Comparison of ENCODE assay signal across 9 cellular contexts in the genomic region with DNA sequence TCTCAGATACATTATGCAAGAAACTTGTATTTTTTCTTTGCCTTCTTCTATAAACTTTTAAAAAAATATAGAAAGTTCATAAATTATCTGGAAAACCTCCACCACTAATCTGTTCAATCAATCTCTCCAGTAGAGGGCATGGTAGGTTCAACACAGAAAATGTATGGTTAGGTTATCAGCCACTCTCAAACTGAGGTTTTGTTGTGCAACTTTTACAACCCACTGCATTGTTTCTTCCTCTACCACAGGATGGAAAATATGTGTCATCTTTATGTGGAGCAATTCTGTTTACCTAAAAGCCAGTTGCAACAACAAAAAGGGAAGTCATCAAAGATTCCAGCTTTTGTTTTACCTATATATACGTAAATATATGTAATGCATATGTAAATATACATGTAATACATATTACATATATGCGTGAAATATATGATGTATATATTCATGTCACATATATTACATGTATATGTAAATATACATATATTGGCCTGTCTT. TPM values are rescaled to one million over a fixed set of nuclear protein-coding genes. Genes with fewer than 3 reads are reported as not detected.
DNase-seq lines count a peak whose midpoint lies in the region; ATAC-seq and TF ChIP-seq lines count a peak whose summit lies in the region.
"Had no signal": no experiment of that assay in that cellular context is flagged by ENCODE, and none has a peak within 500 bp of the region (broad histone marks: within the 10 kb centered on the region; RNA-seq: fewer than 3 reads in every experiment).

No MANE protein-coding gene starts in this region.

- H3K36me3 Mint-ChIP-seq in naive thymus-derived CD4-positive, alpha-beta T cell: no peaks in the 10 kb centered on the region
- H3K36me3 Mint-ChIP-seq: IgD-negative memory B cell had no signal

- peaks cover 3% of the 10 kb centered on the region for H3K36me3 ChIP-seq in left ventricle myocardium inferior
- H3K36me3 ChIP-seq in naive thymus-derived CD4-positive, alpha-beta T cell (ENCODE audit: control insufficient read depth in 2 of 3, insufficient read depth in 3 of 3, low read length in 3 of 3): no peaks in the 10 kb centered on the region

- H3K27me3 Mint-ChIP-seq in naive thymus-derived CD4-positive, alpha-beta T cell: peaks cover 0 to 19% (median 0%) of the 10 kb centered on the region in 5 donors
- H3K27me3 Mint-ChIP-seq: IgD-negative memory B cell had no signal

- H3K4me1 ChIP-seq in left ventricle myocardium inferior: peaks cover 36% of the 10 kb centered on the region
- peaks cover 0 to 27% of the 10 kb centered on the region in 2 donors for H3K4me1 ChIP-seq in naive thymus-derived CD4-positive, alpha-beta T cell (ENCODE audit: control insufficient read depth in 2 of 2, insufficient read depth in 2 of 2, low read length in 2 of 2)

- H3K4me1 Mint-ChIP-seq in naive thymus-derived CD4-positive, alpha-beta T cell: peaks cover 17 to 33% (median 24%) of the 10 kb centered on the region in 7 donors

- no peaks in the 10 kb centered on the region for H3K9me3 ChIP-seq in left ventricle myocardium inferior (replicated peaks)
- no peaks in the 10 kb centered on the region for H3K9me3 ChIP-seq in naive thymus-derived CD4-positive, alpha-beta T cell (ENCODE audit: control insufficient read depth in 2 of 3, low read length in 3 of 3)

- TF ChIP-seq CTCF in left ventricle myocardium inferior (IDR thresholded peaks at IDR 0.05; ENCODE audit: borderline replicate concordance): peak; percentile 54

- H3K9me3 Mint-ChIP-seq in naive thymus-derived CD4-positive, alpha-beta T cell: peaks cover 0 to 5% (median 0%) of the 10 kb centered on the region in 11 donors
- H3K9me3 Mint-ChIP-seq: IgD-negative memory B cell had no signal

- H3K4me3 Mint-ChIP-seq in naive thymus-derived CD4-positive, alpha-beta T cell: no peak overlapping the region

- POLR2A ChIA-PET in naive thymus-derived CD4-positive, alpha-beta T cell (lab: Charles Lee): interaction anchor here (1.1 to 2.9 kb wide), 2 partner anchors 317 to 328 kb away, joined by 4 to 13 read pairs; partner anchors contain the start of gene CDC73

- no peak overlapping the region for H3K4me3 ChIP-seq in left ventricle myocardium inferior
- no peak overlapping the region for H3K4me3 ChIP-seq in naive thymus-derived CD4-positive, alpha-beta T cell (ENCODE audit: low read length)

- no peaks in the 10 kb centered on the region for H3K27me3 ChIP-seq in left ventricle myocardium inferior (ENCODE audit: low read depth)
- H3K27me3 ChIP-seq in naive thymus-derived CD4-positive, alpha-beta T cell (ENCODE audit: control insufficient read depth in 2 of 2, insufficient read depth in 2 of 2, low read length in 2 of 2): no peaks in the 10 kb centered on the region

- CTCF ChIA-PET in naive thymus-derived CD4-positive, alpha-beta T cell (lab: Charles Lee): interaction anchor here (1.2 to 3.7 kb wide), 3 partner anchors 208 to 316 kb away, joined by 3 to 21 read pairs (median 4); partner anchors contain the start of gene CDC73

- DNase-seq in left ventricle myocardium inferior: no peak
- DNase-seq in left cardiac atrium: no peak
- peak; percentile 80 for DNase-seq in HT1080 (ENCODE audit: low read depth)
- peak; percentile 94 for DNase-seq in RKO (ENCODE audit: low spot score)
- peak; percentile 20 for DNase-seq in effector CD4-positive, alpha-beta T cell
- peak in 8 of 9 donors; percentile 26 to 67 (median 60) for DNase-seq in naive thymus-derived CD4-positive, alpha-beta T cell
- DNase-seq in cortex of kidney (lab: John Stamatoyannopoulos, UW): no peak

- intact Hi-C loops in left ventricle myocardium inferior (cut with micrococcal nuclease) (loop anchor here (5.0 kb wide), 1 partner anchor 211 kb away; no protein-coding TSS in a partner anchor), left cardiac atrium (cut with DNase I) (loop anchor here in 1 of 2 donors (5.0 to 10.0 kb wide), 2 partner anchors 201 to 211 kb away; no protein-coding TSS in a partner anchor)
- intact Hi-C loops in naive thymus-derived CD4-positive, alpha-beta T cell (cut with micrococcal nuclease): loop anchor here (1.0 to 10.0 kb wide), 11 partner anchors 130 to 1491 kb away; partner anchors contain the start of gene RGS1 (in 2 of the 2)

- H3K27ac ChIP-seq in left ventricle myocardium inferior (replicated peaks): no peak overlapping the region
- H3K27ac ChIP-seq in naive thymus-derived CD4-positive, alpha-beta T cell (ENCODE audit: low read depth, low read length): no peak overlapping the region

- ATAC-seq in left cardiac atrium: no peak
- ATAC-seq in GM21526 (IDR thresholded peaks at IDR 0.05; ENCODE audit: low FRiP score, unreplicated experiment): peak; percentile 25
- peak; percentile 46 for ATAC-seq in naive thymus-derived CD4-positive, alpha-beta T cell

- peak overlapping the region in 2 of 9 donors; percentile 36 to 50 for H3K27ac Mint-ChIP-seq in naive thymus-derived CD4-positive, alpha-beta T cell

RNA-seq across cellular contexts. Expression of gene RGS2, which starts 3.0 kb away (rescaled TPM):
- total RNA-seq in left ventricle myocardium inferior: 15.8 TPM
- total RNA-seq in left cardiac atrium: 10 to 100 TPM; 33.1 to 89.7 TPM
- total RNA-seq in HT1080 (2014; rRNA removed; shearing (Covaris generic)): 3.6 and 5.2 TPM in 2 replicates
- polyA plus RNA-seq in HT1080 (2015; cell fraction: cytosol; rRNA removed): 2.0 and 2.6 TPM in 2 replicates
- 3.0 and 3.5 TPM in 2 replicates for polyA plus RNA-seq in HT1080 (2015; cell fraction: nucleus; rRNA removed)
- total RNA-seq in naive thymus-derived CD4-positive, alpha-beta T cell: 100 to 1,000 TPM in 1 of 5 experiments, 10 to 100 TPM in 2, 1 to 10 TPM in 2; 3.5 to 317 (median 12.2) TPM
- 10 to 100 TPM; 14.3 to 14.4 TPM for polyA plus RNA-seq in naive thymus-derived CD4-positive, alpha-beta T cell

Comparison
In these comparisons a context has a peak if more than half of its experiments do, and no peak if none do; other contexts are left out.
1. DNase-seq: peak in HT1080 (single experiment), RKO (single experiment), effector CD4-positive, alpha-beta T cell (single experiment) and naive thymus-derived CD4-positive, alpha-beta T cell (8 of 9); none in left ventricle myocardium inferior (single experiment), left cardiac atrium (single experiment) and cortex of kidney (single experiment).
2. ATAC-seq: peak in GM21526 (single experiment) and naive thymus-derived CD4-positive, alpha-beta T cell (single experiment); none in left cardiac atrium (0 of 2).